1 cellular context compared by ENCODE assay signal in the genomic region with DNA sequence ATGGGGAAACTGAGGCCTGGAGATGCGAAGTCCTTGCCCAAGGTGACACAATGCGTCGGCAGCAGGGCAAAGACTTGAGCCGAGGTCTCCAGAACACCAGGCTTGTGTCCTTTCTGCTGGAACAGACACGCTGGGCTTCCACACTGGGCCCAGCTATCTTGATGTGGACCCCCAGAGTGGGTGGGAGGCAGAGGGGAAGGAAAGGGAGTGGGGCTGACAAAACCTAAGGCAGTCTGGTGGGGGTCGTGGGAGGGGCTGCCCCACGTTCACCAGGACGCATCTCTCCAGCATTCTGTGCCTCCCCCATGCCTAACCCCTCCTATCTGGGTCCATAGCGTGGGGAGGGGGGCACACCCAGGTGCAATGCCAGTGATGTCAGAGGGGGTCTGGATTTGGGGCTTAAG.
TF ChIP-seq lines count a peak whose summit lies in the region.

No MANE protein-coding gene starts in this region.

TF ChIP-seq in GM23338, 12 proteins besides CTCF, POLR2A, EP300 and RAD21 (continued from another document):
- TF ChIP-seq EZH2phosphoT487 (IDR thresholded peaks at IDR 0.05; ENCODE audit: unreplicated experiment) (no peak), STAT1 (IDR thresholded peaks at IDR 0.05; ENCODE audit: unreplicated experiment) (no peak), EZH2 (IDR thresholded peaks at IDR 0.05; ENCODE audit: low read depth, unreplicated experiment) (no peak), NANOG (IDR thresholded peaks at IDR 0.05; ENCODE audit: borderline replicate concordance) (no peak), JUNB (IDR thresholded peaks at IDR 0.05; ENCODE audit: unreplicated experiment) (no peak), CREB1 (CRISPR knock-in tag; IDR thresholded peaks at IDR 0.05; ENCODE audit: low read depth) (no peak), POLR2AphosphoS5 (IDR thresholded peaks at IDR 0.05; ENCODE audit: low read depth) (no peak), ZNF114 (CRISPR knock-in tag; IDR thresholded peaks at IDR 0.05) (no peak), ZNF462 (CRISPR knock-in tag; IDR thresholded peaks at IDR 0.05) (no peak)
- TF ChIP-seq, protein P1, sequence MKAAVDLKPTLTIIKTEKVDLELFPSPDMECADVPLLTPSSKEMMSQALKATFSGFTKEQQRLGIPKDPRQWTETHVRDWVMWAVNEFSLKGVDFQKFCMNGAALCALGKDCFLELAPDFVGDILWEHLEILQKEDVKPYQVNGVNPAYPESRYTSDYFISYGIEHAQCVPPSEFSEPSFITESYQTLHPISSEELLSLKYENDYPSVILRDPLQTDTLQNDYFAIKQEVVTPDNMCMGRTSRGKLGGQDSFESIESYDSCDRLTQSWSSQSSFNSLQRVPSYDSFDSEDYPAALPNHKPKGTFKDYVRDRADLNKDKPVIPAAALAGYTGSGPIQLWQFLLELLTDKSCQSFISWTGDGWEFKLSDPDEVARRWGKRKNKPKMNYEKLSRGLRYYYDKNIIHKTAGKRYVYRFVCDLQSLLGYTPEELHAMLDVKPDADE (IDR thresholded peaks at IDR 0.05) = no peak
